ENCODE assay signal across 1 cellular context in the genomic region with DNA sequence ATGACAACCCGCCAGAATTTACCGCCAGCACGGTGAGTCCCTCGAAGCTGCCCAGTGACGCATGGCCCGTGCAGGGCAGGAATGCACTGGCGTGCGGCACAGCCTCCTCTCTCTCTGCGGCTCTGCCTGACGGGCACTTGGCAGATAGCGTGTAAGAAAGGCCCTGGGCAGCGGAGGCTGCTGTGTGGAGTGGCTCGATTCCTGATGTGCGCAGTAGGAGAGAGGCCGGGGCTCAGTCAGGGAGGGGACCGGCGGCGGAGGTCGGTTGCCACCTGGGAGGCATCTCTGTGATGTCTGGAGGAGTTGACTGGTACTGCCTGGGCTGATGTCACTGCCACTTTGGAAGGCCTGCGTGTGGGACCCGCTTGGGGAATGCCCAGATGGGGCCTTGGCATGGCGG.
TF ChIP-seq lines count a peak whose summit lies in the region.

No MANE protein-coding gene starts in this region.

TF ChIP-seq in HEK293, 187 proteins besides CTCF, POLR2A, EP300 and RAD21 (continued from another document):
- TF ChIP-seq, protein P1, sequence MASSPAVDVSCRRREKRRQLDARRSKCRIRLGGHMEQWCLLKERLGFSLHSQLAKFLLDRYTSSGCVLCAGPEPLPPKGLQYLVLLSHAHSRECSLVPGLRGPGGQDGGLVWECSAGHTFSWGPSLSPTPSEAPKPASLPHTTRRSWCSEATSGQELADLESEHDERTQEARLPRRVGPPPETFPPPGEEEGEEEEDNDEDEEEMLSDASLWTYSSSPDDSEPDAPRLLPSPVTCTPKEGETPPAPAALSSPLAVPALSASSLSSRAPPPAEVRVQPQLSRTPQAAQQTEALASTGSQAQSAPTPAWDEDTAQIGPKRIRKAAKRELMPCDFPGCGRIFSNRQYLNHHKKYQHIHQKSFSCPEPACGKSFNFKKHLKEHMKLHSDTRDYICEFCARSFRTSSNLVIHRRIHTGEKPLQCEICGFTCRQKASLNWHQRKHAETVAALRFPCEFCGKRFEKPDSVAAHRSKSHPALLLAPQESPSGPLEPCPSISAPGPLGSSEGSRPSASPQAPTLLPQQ (tag by site-specific recombination; IDR thresholded peaks at IDR 0.05), result 0 out of 2 replicates have a peak, but pooled peaks have one; percentile 25
- TF ChIP-seq, protein P2, sequence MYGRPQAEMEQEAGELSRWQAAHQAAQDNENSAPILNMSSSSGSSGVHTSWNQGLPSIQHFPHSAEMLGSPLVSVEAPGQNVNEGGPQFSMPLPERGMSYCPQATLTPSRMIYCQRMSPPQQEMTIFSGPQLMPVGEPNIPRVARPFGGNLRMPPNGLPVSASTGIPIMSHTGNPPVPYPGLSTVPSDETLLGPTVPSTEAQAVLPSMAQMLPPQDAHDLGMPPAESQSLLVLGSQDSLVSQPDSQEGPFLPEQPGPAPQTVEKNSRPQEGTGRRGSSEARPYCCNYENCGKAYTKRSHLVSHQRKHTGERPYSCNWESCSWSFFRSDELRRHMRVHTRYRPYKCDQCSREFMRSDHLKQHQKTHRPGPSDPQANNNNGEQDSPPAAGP (tag by site-specific recombination; IDR thresholded peaks at IDR 0.05), result no peak
- TF ChIP-seq HOXD13 (CRISPR knock-in tag; IDR thresholded peaks at IDR 0.05; ENCODE audit: borderline replicate concordance) (no peak), ZNF175 (tag by site-specific recombination; IDR thresholded peaks at IDR 0.05) (no peak), GFI1B (tag by site-specific recombination; IDR thresholded peaks at IDR 0.05) (no peak)
